ENCODE assay signal across 14 cellular contexts in the genomic region with DNA sequence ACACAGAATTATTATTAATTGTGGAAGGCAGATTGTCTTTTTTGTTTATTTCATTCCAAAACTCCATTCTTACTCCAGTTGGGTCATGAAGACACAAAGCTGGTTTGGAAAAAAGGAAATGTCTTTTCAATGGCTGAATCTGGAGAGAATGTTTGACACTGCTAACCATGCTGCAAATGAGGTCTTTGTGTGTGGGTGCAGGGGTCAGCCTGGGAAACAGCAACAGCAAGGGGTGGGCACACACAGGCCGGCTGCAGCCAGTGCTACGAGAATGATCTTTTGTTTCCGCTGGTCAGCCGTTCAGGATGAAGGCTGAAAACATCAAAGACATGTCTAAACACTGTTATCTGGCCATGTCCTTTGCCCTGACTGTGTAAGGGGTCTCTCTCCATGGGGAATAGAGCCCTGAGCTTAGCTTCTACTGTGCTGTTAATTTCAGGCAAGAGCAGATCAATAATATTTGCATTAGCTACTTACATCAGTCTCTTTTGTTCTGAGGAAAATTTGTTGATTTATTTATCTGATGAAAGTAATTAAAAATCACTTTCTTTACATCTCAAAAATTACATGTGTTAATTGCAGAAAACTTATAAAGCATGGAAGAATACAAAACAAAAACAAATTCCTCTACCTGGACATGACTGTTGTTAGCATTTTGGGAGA.
DNase-seq lines count a peak whose midpoint lies in the region; ATAC-seq and TF ChIP-seq lines count a peak whose summit lies in the region.
"Had no signal": no experiment of that assay in that cellular context is flagged by ENCODE, and none has a peak within 500 bp of the region (broad histone marks: within the 10 kb centered on the region; RNA-seq: fewer than 3 reads in every experiment).

No MANE protein-coding gene starts in this region.

- H3K4me2 ChIP-seq in parathyroid adenoma (ENCODE audit: low read length): peak overlapping the region; percentile 3

- no peaks in the 10 kb centered on the region for H3K9me3 ChIP-seq in parathyroid adenoma (ENCODE audit: control insufficient read depth, low read length)
- H3K9me3 ChIP-seq: mucosa of descending colon had no signal

- H3K27ac ChIP-seq in C4-2B (peak overlapping the region; percentile 58), parathyroid adenoma (peak overlapping the region; percentile 12)

- peak; percentile 42 for DNase-seq in OCI-M1 (lab: John Stamatoyannopoulos, UW)
- peak; percentile 55 to 72 for DNase-seq in hippocampal formation (lab: John Stamatoyannopoulos, UW)
- no peak for DNase-seq in activated naive CD4-positive, alpha-beta T cell (lab: John Stamatoyannopoulos, UW)
- DNase-seq: activated CD4-positive, CD25-positive, alpha-beta regulatory T cell treated with anti-CD3 and anti-CD28 coated beads, Interleukin-2, amount 50 U/mL, for 72 hours; activated T-cell treated with anti-CD3 and anti-CD28 coated beads, Interleukin-2, amount 50 U/mL, for 24 hours; DMS153; H7; NCI-H1436 had no signal

- peaks cover 11% of the 10 kb centered on the region for H3K4me1 ChIP-seq in parathyroid adenoma

- peak overlapping the region; percentile 70 for H2AFZ ChIP-seq in parathyroid adenoma

- no peaks in the 10 kb centered on the region for H3K36me3 ChIP-seq in parathyroid adenoma (ENCODE audit: control insufficient read depth, insufficient read depth, low read length)

- no peak overlapping the region for H3K9ac ChIP-seq in parathyroid adenoma

- H3K27me3 ChIP-seq in parathyroid adenoma (ENCODE audit: control insufficient read depth, insufficient read depth, low read length): no peaks in the 10 kb centered on the region

- H3K79me2 ChIP-seq in parathyroid adenoma: no peaks in the 10 kb centered on the region

- TF ChIP-seq CTCF in C4-2B (conservative IDR thresholded peaks at IDR 0.05) (no peak), parathyroid adenoma (IDR thresholded peaks at IDR 0.05) (no peak)

- no peak for ATAC-seq in HG02610 (IDR thresholded peaks at IDR 0.05; ENCODE audit: unreplicated experiment)
- ATAC-seq in HG03571 (IDR thresholded peaks at IDR 0.05; ENCODE audit: unreplicated experiment): no peak
- no peak for ATAC-seq in GM21390 (IDR thresholded peaks at IDR 0.05; ENCODE audit: unreplicated experiment)

- peak overlapping the region; percentile 12 for H3K4me3 ChIP-seq in parathyroid adenoma (ENCODE audit: low read depth, low read length)
- H3K4me3 ChIP-seq: mucosa of descending colon had no signal

Comparison
In these comparisons a context has a peak if more than half of its experiments do, and no peak if none do; other contexts are left out.
1. DNase-seq: peak in OCI-M1 (single experiment) and hippocampal formation (2 of 2); none in activated naive CD4-positive, alpha-beta T cell (0 of 4).